Comparison of ENCODE assay signal across 8 cellular contexts in the genomic region with DNA sequence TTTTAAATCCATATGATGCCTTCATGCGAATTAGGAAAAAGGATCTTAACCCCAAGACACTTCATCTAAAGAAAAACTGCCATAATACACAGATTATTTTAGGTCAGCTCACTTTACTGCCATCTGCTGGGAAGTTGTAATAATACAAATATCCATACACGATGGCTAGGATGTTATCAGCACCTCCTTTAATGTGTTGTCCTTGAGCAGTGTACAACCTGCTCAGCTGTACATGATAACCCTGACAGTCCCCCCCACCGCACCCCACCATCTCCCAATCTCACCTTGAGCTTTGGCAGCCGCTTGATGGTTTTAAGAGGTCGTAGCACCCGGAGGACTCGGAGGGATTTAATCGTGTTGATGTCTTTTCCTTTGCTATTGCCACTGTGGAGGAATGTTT.
DNase-seq lines count a peak whose midpoint lies in the region; ATAC-seq, FAIRE-seq and TF ChIP-seq lines count a peak whose summit lies in the region.

No MANE protein-coding gene starts in this region.

- no peak overlapping the region for H3K23ac ChIP-seq in H9 (ENCODE audit: insufficient read length, low read depth, low read length)

- intact Hi-C loops in CD8-positive, alpha-beta T cell (cut with DNase I, micrococcal nuclease), result loop anchor here (1.0 to 10.0 kb wide), 5 partner anchors 68 to 284 kb away; a partner anchor contains a TSS
- intact Hi-C loops in natural killer cell (cut with micrococcal nuclease), result loop anchor here (1.0 kb wide), 2 partner anchors 68 to 284 kb away; no protein-coding TSS in a partner anchor

- no peak overlapping the region for H3K4me3 ChIP-seq in CD8-positive, alpha-beta T cell (ENCODE audit: low read depth, low read length)

- no peak overlapping the region for H2BK5ac ChIP-seq in H9 (ENCODE audit: insufficient read length, low read length)

- no peak overlapping the region for H3K4ac ChIP-seq in H9 (ENCODE audit: low read depth, low read length)

- H3K36me3 ChIP-seq in CD8-positive, alpha-beta T cell (ENCODE audit: insufficient read depth, low read length), result no peaks in the 10 kb centered on the region

- no peak overlapping the region for H4K91ac ChIP-seq in H9 (ENCODE audit: insufficient read length, low read depth, low read length)

- H2AK5ac ChIP-seq in H9 (ENCODE audit: insufficient read length, low read length), result no peak overlapping the region

- no peaks in the 10 kb centered on the region for H3K23me2 ChIP-seq in H9 (ENCODE audit: insufficient read length, low read depth, low read length, poor library complexity, severe bottlenecking)

- no peaks in the 10 kb centered on the region for H3K79me1 ChIP-seq in H9 (ENCODE audit: insufficient read depth, low read depth, low read length, poor library complexity, severe bottlenecking)

- CTCF ChIA-PET in CD8-positive, alpha-beta T cell (lab: Charles Lee), result interaction anchor here (0.8 to 2.6 kb wide), 19 partner anchors 11 to 327 kb away, joined by 3 to 37 read pairs (median 5); a partner anchor contains a TSS

- no peaks in the 10 kb centered on the region for H3K4me1 Mint-ChIP-seq in CD8-positive, alpha-beta T cell (ENCODE audit: low read depth)
- H3K4me1 Mint-ChIP-seq in H9 (peaks cover 0 to 3% of the 10 kb centered on the region in 2 experiments; a peak in 2 of 4 replicates), natural killer cell (no peaks in the 10 kb centered on the region)

- H3K4me3 Mint-ChIP-seq in CD8-positive, alpha-beta T cell, result no peak overlapping the region
- no peak overlapping the region for H3K4me3 Mint-ChIP-seq in H9
- H3K4me3 Mint-ChIP-seq in natural killer cell, result no peak overlapping the region

- H3K79me2 ChIP-seq in H9 (ENCODE audit: insufficient read depth, low read length), result no peaks in the 10 kb centered on the region

- H3K4me1 ChIP-seq in CD8-positive, alpha-beta T cell (ENCODE audit: insufficient read depth, low read length), result no peaks in the 10 kb centered on the region
- no peaks in the 10 kb centered on the region; the same call in 1 of the 2 replicates for H3K4me1 ChIP-seq in H9 (ENCODE audit: insufficient read depth, low read length)

- no peak overlapping the region for H2BK20ac ChIP-seq in H9 (ENCODE audit: low read depth, low read length, poor library complexity, severe bottlenecking)

- no peak overlapping the region for H3K14ac ChIP-seq in H9 (ENCODE audit: insufficient read depth, low read length)

- H3K9me3 Mint-ChIP-seq in CD8-positive, alpha-beta T cell, result no peaks in the 10 kb centered on the region
- H3K9me3 Mint-ChIP-seq in H9, result peaks cover under 1% of the 10 kb centered on the region in 2 experiments; a peak in 3 of 5 replicates
- H3K9me3 Mint-ChIP-seq in natural killer cell, result no peaks in the 10 kb centered on the region

- no peak overlapping the region for H3K9ac ChIP-seq in H9 (ENCODE audit: extremely low read depth, insufficient read length, low read length)

- no peak overlapping the region for H3K27ac Mint-ChIP-seq in CD8-positive, alpha-beta T cell
- H3K27ac Mint-ChIP-seq in H9 (no peak overlapping the region; a peak in 1 of 7 replicates), natural killer cell (no peak overlapping the region)

- H3K27me3 Mint-ChIP-seq in CD8-positive, alpha-beta T cell (ENCODE audit: low read depth), result peaks cover 8% of the 10 kb centered on the region
- H3K27me3 Mint-ChIP-seq in H9 (ENCODE audit: low read depth), result peaks cover 3% of the 10 kb centered on the region
- peaks cover 8 to 20% of the 10 kb centered on the region in 2 donors for H3K27me3 Mint-ChIP-seq in natural killer cell (ENCODE audit: low read depth in 2 of 2)

- no peak for DNase-seq in CD8-positive, alpha-beta T cell
- no peak for DNase-seq in H9
- DNase-seq in RCC 7860 (ENCODE audit: low spot score), result peak; percentile 49
- DNase-seq in epidermal melanocyte (ENCODE audit: insufficient read length, low spot score), result peak; percentile 78
- no peak for DNase-seq in natural killer cell
- DNase-seq in effector CD8-positive, alpha-beta T cell (lab: John Stamatoyannopoulos, UW), result no peak
- DNase-seq in activated CD4-positive, CD25-positive, alpha-beta regulatory T cell (lab: John Stamatoyannopoulos, UW), result no peak

- no peaks in the 10 kb centered on the region for H3K9me3 ChIP-seq in CD8-positive, alpha-beta T cell (ENCODE audit: low read length)
- H3K9me3 ChIP-seq in H9 (ENCODE audit: control insufficient read depth, low read depth, low read length), result no peaks in the 10 kb centered on the region

- no peak overlapping the region for H3K4me2 ChIP-seq in H9 (ENCODE audit: insufficient read depth, insufficient read length, low read length)

- TF ChIP-seq CTCF in CD8-positive, alpha-beta T cell (IDR thresholded peaks at IDR 0.05), result peak; percentile 79
- peak; percentile 65 for TF ChIP-seq CTCF in H9 (conservative IDR thresholded peaks at IDR 0.05)
- TF ChIP-seq CTCF in natural killer cell (IDR thresholded peaks at IDR 0.05), result peak; percentile 73

- H2BK120ac ChIP-seq in H9 (ENCODE audit: low read depth, low read length, poor library complexity, severe bottlenecking), result no peak overlapping the region

- H3K18ac ChIP-seq in H9 (ENCODE audit: insufficient read length, low read depth, low read length), result no peak overlapping the region

- WGBS in H9 (ENCODE audit: extremely low coverage, insufficient read length, low lambda C conversion rate), result no CpG with 5 or more reads among the region's 8 CpGs

- H4K8ac ChIP-seq in H9 (replicated peaks; ENCODE audit: insufficient read length, low read depth, low read length), result no peak overlapping the region

- ATAC-seq in CD8-positive, alpha-beta T cell, result peak; percentile 59
- ATAC-seq in natural killer cell (peak; percentile 50 to 72 (median 68)), HG02588 (IDR thresholded peaks at IDR 0.05; ENCODE audit: unreplicated experiment) (no peak)

- no peak overlapping the region for H2BK12ac ChIP-seq in H9 (ENCODE audit: insufficient read length, low read depth, low read length)

- H3K36me3 Mint-ChIP-seq in CD8-positive, alpha-beta T cell, result no peaks in the 10 kb centered on the region
- peaks cover 3 to 12% (median 8%) of the 10 kb centered on the region in 3 experiments; a peak in 6 of 7 replicates for H3K36me3 Mint-ChIP-seq in H9 (ENCODE audit: insufficient read depth in 1 of 3, low read depth in 3 of 3)
- no peaks in the 10 kb centered on the region for H3K36me3 Mint-ChIP-seq in natural killer cell

- no peaks in the 10 kb centered on the region for H3K27me3 ChIP-seq in CD8-positive, alpha-beta T cell (ENCODE audit: insufficient read depth, low read length)
- H3K27me3 ChIP-seq in H9 (ENCODE audit: insufficient read depth, low read length), result no peaks in the 10 kb centered on the region

- no peak overlapping the region for H3K27ac ChIP-seq in CD8-positive, alpha-beta T cell (ENCODE audit: low read depth, low read length)
- H3K27ac ChIP-seq in H9 (ENCODE audit: insufficient read length, low read depth, low read length), result no peak overlapping the region

- peak; percentile 70 for FAIRE-seq in RCC 7860 (lab: Jason Lieb, UNC)

- H3K56ac ChIP-seq in H9 (ENCODE audit: insufficient read length, low read depth, low read length), result no peak overlapping the region

- H4K5ac ChIP-seq in H9 (ENCODE audit: insufficient read length, low read depth, low read length), result no peak overlapping the region

- H2BK15ac ChIP-seq in H9 (ENCODE audit: low read depth, low read length), result no peak overlapping the region

- H3T11ph ChIP-seq in H9 (ENCODE audit: low read length), result no peak overlapping the region

- POLR2A ChIA-PET in CD8-positive, alpha-beta T cell (lab: Charles Lee), result interaction anchor here (1.0 kb wide), 1 partner anchor 67 kb away, joined by 3 read pairs; no protein-coding TSS in a partner anchor

- H4K20me1 ChIP-seq in H9 (ENCODE audit: control insufficient read depth, insufficient read depth, insufficient read length), result no peaks in the 10 kb centered on the region

- no peak overlapping the region for H2AFZ ChIP-seq in H9 (ENCODE audit: low read length)

Comparison
In these comparisons a context has a peak if more than half of its experiments do, and no peak if none do; other contexts are left out.
1. DNase-seq: peak in RCC 7860 (single experiment) and epidermal melanocyte (single experiment); none in CD8-positive, alpha-beta T cell (0 of 7), H9 (single experiment), natural killer cell (single experiment), effector CD8-positive, alpha-beta T cell (single experiment) and activated CD4-positive, CD25-positive, alpha-beta regulatory T cell (0 of 4).
2. Peak in every context shown above with its lines, with median percentiles within 50 percentile points of each other: CTCF ChIP-seq.